ENCODE assay signal across 11 cellular contexts in the genomic region with DNA sequence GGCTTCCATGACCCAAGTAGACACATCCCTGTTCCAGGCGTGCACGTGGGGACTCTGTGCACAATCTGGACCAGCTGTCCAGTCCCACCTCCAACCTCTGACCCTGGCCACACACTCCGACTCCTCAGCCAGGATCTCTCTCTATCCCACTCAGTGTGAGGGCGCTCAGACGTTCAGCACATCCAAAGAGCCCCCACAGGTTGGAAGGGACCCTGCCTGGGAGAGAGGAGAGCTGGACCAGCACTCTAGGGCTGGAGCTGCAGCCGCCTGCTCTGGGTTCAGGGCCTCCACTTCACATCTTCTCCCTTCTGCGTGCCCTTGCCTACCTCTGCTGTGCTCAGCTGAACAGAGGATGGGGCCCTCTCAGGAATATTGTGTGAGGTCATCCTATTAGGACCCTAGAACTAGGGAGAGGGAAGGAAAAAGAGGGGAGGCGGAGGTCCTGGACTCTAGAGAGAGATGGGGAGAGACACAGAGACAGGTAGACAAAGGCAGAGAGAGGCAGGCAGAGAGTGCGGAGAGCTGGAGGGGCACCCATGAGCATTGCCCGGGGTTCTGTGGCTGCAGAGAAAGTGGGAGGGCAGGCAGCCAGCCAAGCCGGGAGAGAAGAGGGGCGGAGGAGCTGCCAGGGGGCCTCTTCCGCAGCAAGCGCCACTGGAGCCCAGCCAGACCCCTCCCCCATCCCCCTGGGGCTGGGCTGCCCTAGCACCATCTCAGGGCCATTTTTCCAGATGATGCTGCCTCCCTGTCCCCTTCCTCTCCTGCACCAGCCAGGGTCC. TPM values are rescaled to one million over a fixed set of nuclear protein-coding genes. Genes with fewer than 3 reads are reported as not detected.
DNase-seq lines count a peak whose midpoint lies in the region; ATAC-seq, FAIRE-seq and TF ChIP-seq lines count a peak whose summit lies in the region.
"Had no signal": no experiment of that assay in that cellular context is flagged by ENCODE, and none has a peak within 500 bp of the region (broad histone marks: within the 10 kb centered on the region; RNA-seq: fewer than 3 reads in every experiment).

No MANE protein-coding gene starts in this region.

- no peaks in the 10 kb centered on the region for H3K4me1 Mint-ChIP-seq in Caco-2 (ENCODE audit: low read depth, unreplicated experiment)
- peaks cover 36% of the 10 kb centered on the region for H3K4me1 Mint-ChIP-seq in dendritic cell treated with granulocyte-macrophage colony-stimulating factor and Interleukin-4, amounts not matched to agents 40 ng/mL and 50 ng/mL, for 4 days (ENCODE audit: low read depth)

- no peak for FAIRE-seq in RCC 7860 (lab: Jason Lieb, UNC)

- H3K27ac Mint-ChIP-seq in Caco-2 (ENCODE audit: unreplicated experiment): no peak overlapping the region
- H3K27ac Mint-ChIP-seq in dendritic cell treated with granulocyte-macrophage colony-stimulating factor and Interleukin-4, amounts not matched to agents 40 ng/mL and 50 ng/mL, for 4 days: no peak overlapping the region

- ATAC-seq in GM21717 (IDR thresholded peaks at IDR 0.05; ENCODE audit: unreplicated experiment): no peak

- peak overlapping the region; percentile 86 for H3K4me2 ChIP-seq in osteoblast (ENCODE audit: insufficient read depth, low read length)

- no peak overlapping the region for H2AFZ ChIP-seq in osteoblast (ENCODE audit: low read length)

- intact Hi-C loops in Caco-2 (cut with micrococcal nuclease; ENCODE audit: unreplicated experiment): loop anchor here (1.0 kb wide), 1 partner anchor 23 kb away; no protein-coding TSS in a partner anchor
- intact Hi-C loops in dendritic cell treated with granulocyte-macrophage colony-stimulating factor and Interleukin-4, amounts not matched to agents 40 ng/mL and 50 ng/mL, for 4 days (cut with micrococcal nuclease): no loop called here

- no peaks in the 10 kb centered on the region; the same call in 1 of the 2 replicates for H3K27me3 ChIP-seq in Caco-2 (replicated peaks; ENCODE audit: control insufficient read depth, insufficient read depth, low read length)
- peaks cover 6% of the 10 kb centered on the region for H3K27me3 ChIP-seq in osteoblast (ENCODE audit: insufficient read depth, low read length)
- H3K27me3 ChIP-seq: right lobe of liver had no signal

- DNase-seq in Caco-2 (no peak), NB4 (ENCODE audit: low read depth) (peak; percentile 55), osteoblast (ENCODE audit: insufficient read length, low spot score, missing footprints) (peak; percentile 82), RCC 7860 (ENCODE audit: low spot score) (no peak), NCI-H187 (lab: John Stamatoyannopoulos, UW) (no peak)
- no peak for DNase-seq in activated CD8-positive, alpha-beta memory T cell treated with anti-CD3 and anti-CD28 coated beads, Interleukin-2, amount 50 U/mL, for 48 hours

- H3K9me3 ChIP-seq in Caco-2 (no peaks in the 10 kb centered on the region), osteoblast (ENCODE audit: low read depth, low read length) (no peaks in the 10 kb centered on the region)
- H3K9me3 ChIP-seq: right lobe of liver had no signal

- no peaks in the 10 kb centered on the region for H4K20me1 ChIP-seq in osteoblast (ENCODE audit: insufficient read depth, low read length)

- peak overlapping the region; percentile 80 for H3K4me3 ChIP-seq in Caco-2 (ENCODE audit: low read depth, low read length)
- no peak overlapping the region for H3K4me3 ChIP-seq in NB4 (ENCODE audit: low read depth, low read length)
- H3K4me3 ChIP-seq in osteoblast (ENCODE audit: insufficient read depth, low read length): peak overlapping the region; percentile 72

- H3K27ac ChIP-seq in osteoblast (ENCODE audit: low read depth, low read length): no peak overlapping the region
- H3K27ac ChIP-seq: right lobe of liver had no signal

- H3K27me3 Mint-ChIP-seq in Caco-2 (ENCODE audit: insufficient read depth, unreplicated experiment): peaks cover 13% of the 10 kb centered on the region
- peaks cover 36% of the 10 kb centered on the region for H3K27me3 Mint-ChIP-seq in dendritic cell treated with granulocyte-macrophage colony-stimulating factor and Interleukin-4, amounts not matched to agents 40 ng/mL and 50 ng/mL, for 4 days

- TF ChIP-seq CTCF in Caco-2 (IDR thresholded peaks at IDR 0.05; ENCODE audit: insufficient read depth in 1 of 2, low read depth in 1 of 2, low read length in 1 of 2, severe bottlenecking in 1 of 2, unreplicated experiment in 1 of 2) (no peak), NB4 (IDR thresholded peaks at IDR 0.05; ENCODE audit: low read depth, low read length) (no peak), osteoblast (IDR thresholded peaks at IDR 0.05; ENCODE audit: extremely low read depth, low read depth, low read length) (no peak)

- no peaks in the 10 kb centered on the region for H3K79me2 ChIP-seq in osteoblast (ENCODE audit: insufficient read depth, low read length)

- H3K4me1 ChIP-seq in Caco-2 (no peaks in the 10 kb centered on the region), osteoblast (ENCODE audit: insufficient read depth, low read length) (peaks cover 28% of the 10 kb centered on the region)

- H3K36me3 ChIP-seq in Caco-2 (ENCODE audit: control insufficient read depth, insufficient read depth, low read length) (no peaks in the 10 kb centered on the region), osteoblast (ENCODE audit: insufficient read depth, low read length) (no peaks in the 10 kb centered on the region)
- H3K36me3 ChIP-seq: right lobe of liver had no signal

- H3K4me3 Mint-ChIP-seq in Caco-2 (ENCODE audit: unreplicated experiment): peak overlapping the region; percentile 75
- peak overlapping the region; percentile 44 for H3K4me3 Mint-ChIP-seq in dendritic cell treated with granulocyte-macrophage colony-stimulating factor and Interleukin-4, amounts not matched to agents 40 ng/mL and 50 ng/mL, for 4 days

- H3K9me3 Mint-ChIP-seq in Caco-2 (ENCODE audit: unreplicated experiment): no peaks in the 10 kb centered on the region
- H3K9me3 Mint-ChIP-seq in dendritic cell treated with granulocyte-macrophage colony-stimulating factor and Interleukin-4, amounts not matched to agents 40 ng/mL and 50 ng/mL, for 4 days: no peaks in the 10 kb centered on the region

- H3K36me3 Mint-ChIP-seq in Caco-2 (ENCODE audit: insufficient read depth, unreplicated experiment): no peaks in the 10 kb centered on the region
- no peaks in the 10 kb centered on the region for H3K36me3 Mint-ChIP-seq in dendritic cell treated with granulocyte-macrophage colony-stimulating factor and Interleukin-4, amounts not matched to agents 40 ng/mL and 50 ng/mL, for 4 days (ENCODE audit: low read depth)

- POLR2A ChIA-PET in Caco-2 (lab: Charles Lee): no interaction called here

- CTCF ChIA-PET in Caco-2 (lab: Charles Lee): interaction anchor here (0.5 to 1.4 kb wide), 3 partner anchors 11 to 17 kb away, joined by 3 to 6 read pairs (median 3); no protein-coding TSS in a partner anchor

- BruUV-seq in Caco-2 (replicated peaks; lab: Mats Ljungman, UMichigan): no TSS peak

- TF ChIP-seq POLR2A in NB4 (IDR thresholded peaks at IDR 0.05; ENCODE audit: extremely low read depth, insufficient read length): no peak

RNA-seq across cellular contexts. Expression of gene TNS1, which starts 8.2 kb away (rescaled TPM):
- total RNA-seq in Caco-2 (2022): 16.1 and 16.9 TPM in 2 replicates
- total RNA-seq in osteoblast: 45.7 and 48.9 TPM in 2 replicates
- total RNA-seq: NCI-H460 had no signal

RNA-seq across cellular contexts. Expression of gene RUFY4, which starts 58.0 kb away (rescaled TPM):
- total RNA-seq in Caco-2 (2022) (not detected in 2 replicates), osteoblast (not detected in 2 replicates)
- total RNA-seq: cerebellum had no signal

Comparison
In these comparisons a context has a peak if more than half of its experiments do, and no peak if none do; other contexts are left out.
1. DNase-seq: peak in NB4 (single experiment) and osteoblast (single experiment); none in Caco-2 (0 of 2), RCC 7860 (single experiment), NCI-H187 (0 of 2) and activated CD8-positive, alpha-beta memory T cell treated with anti-CD3 and anti-CD28 coated beads, Interleukin-2, amount 50 U/mL, for 48 hours (single experiment).